Comparison of ENCODE assay signal across 1 cellular context in genomic region chr19:11203194-11204075, GRCh38.
A peak's percentile ranks its signal among the peaks of the same experiment; 100 is the strongest.
TF ChIP-seq lines count a peak whose summit lies in the region.

No MANE protein-coding gene starts in this region.

TF ChIP-seq in K562, 482 proteins besides CTCF, POLR2A, EP300 and RAD21 (continued from another document and continues in another):
- TF ChIP-seq ZBTB43 (CRISPR knock-in tag; IDR thresholded peaks at IDR 0.05) (no peak), SMARCE1 (IDR thresholded peaks at IDR 0.05) (no peak; the same call in 1 of the 2 replicates), HINFP (tag; conservative IDR thresholded peaks at IDR 0.05; ENCODE audit: low read depth) (no peak), SMC3 (conservative IDR thresholded peaks at IDR 0.05; ENCODE audit: insufficient read depth, low read depth, low read length) (peak; percentile 86), CEBPG (CRISPR knock-in tag; IDR thresholded peaks at IDR 0.05) (no peak), CEBPG (tag; conservative IDR thresholded peaks at IDR 0.05 in 1 of 2, IDR thresholded peaks at IDR 0.05 in 1 of 2) (no peak), NFIC (IDR thresholded peaks at IDR 0.05) (peak; percentile 54), SMARCA4 (IDR thresholded peaks at IDR 0.05) (peak; percentile 46; the same call in 1 of the 2 replicates), SFPQ (IDR thresholded peaks at IDR 0.05; ENCODE audit: low read depth, low read length) (no peak), PREB (CRISPR knock-in tag; IDR thresholded peaks at IDR 0.05) (no peak), CHD4 (IDR thresholded peaks at IDR 0.05; ENCODE audit: insufficient read depth, insufficient replicate concordance, low read depth, low read length, poor library complexity, severe bottlenecking) (no peak), CCAR2 (IDR thresholded peaks at IDR 0.05; ENCODE audit: low read depth, low read length) (no peak), CTCFL (IDR thresholded peaks at IDR 0.05; ENCODE audit: borderline replicate concordance, insufficient read depth, low read depth, low read length, poor library complexity, severe bottlenecking) (no peak), SMAD3 (CRISPR knock-in tag; conservative IDR thresholded peaks at IDR 0.05) (no peak), ZNF354B (CRISPR knock-in tag; IDR thresholded peaks at IDR 0.05) (no peak), DIDO1 (tag; IDR thresholded peaks at IDR 0.05; ENCODE audit: low read depth) (no peak), DEAF1 (CRISPR knock-in tag; IDR thresholded peaks at IDR 0.05) (peak; percentile 77), SP1 (CRISPR knock-in tag; IDR thresholded peaks at IDR 0.05) (no peak), FOXK2 (conservative IDR thresholded peaks at IDR 0.05 in 1 of 2, IDR thresholded peaks at IDR 0.05 in 1 of 2; ENCODE audit: low read depth in 2 of 2) (no peak), STAT6 (CRISPR knock-in tag; IDR thresholded peaks at IDR 0.05) (no peak), PTRF (tag; IDR thresholded peaks at IDR 0.05) (no peak), ZFP91 (CRISPR knock-in tag; IDR thresholded peaks at IDR 0.05) (no peak), MTA3 (IDR thresholded peaks at IDR 0.05; ENCODE audit: borderline replicate concordance) (no peak), JUNB (CRISPR knock-in tag; conservative IDR thresholded peaks at IDR 0.05) (0 out of 2 replicates have a peak, but pooled peaks have one; percentile 39), ZNF431 (CRISPR knock-in tag; IDR thresholded peaks at IDR 0.05) (no peak), ZNF785 (CRISPR knock-in tag; IDR thresholded peaks at IDR 0.05) (no peak), YY1 (IDR thresholded peaks at IDR 0.05; ENCODE audit: borderline replicate concordance in 1 of 3, control insufficient read depth in 1 of 3, extremely low read depth in 1 of 3, insufficient read depth in 3 of 3, insufficient read length in 1 of 3, insufficient replicate concordance in 2 of 3, low read depth in 1 of 3, low read length in 2 of 3) (peak in 1 of 3 experiments; percentile 42), HNRNPK (IDR thresholded peaks at IDR 0.05; ENCODE audit: low read depth, low read length, poor library complexity, severe bottlenecking) (no peak), IRF2 (CRISPR knock-in tag; IDR thresholded peaks at IDR 0.05) (no peak), MTA1 (IDR thresholded peaks at IDR 0.05; ENCODE audit: borderline replicate concordance) (no peak), E2F3 (CRISPR knock-in tag; IDR thresholded peaks at IDR 0.05) (no peak), SNAPC5 (CRISPR knock-in tag; IDR thresholded peaks at IDR 0.05) (no peak), CBFA2T3 (IDR thresholded peaks at IDR 0.05) (no peak), FOXK1 (CRISPR knock-in tag; IDR thresholded peaks at IDR 0.05; ENCODE audit: borderline replicate concordance) (no peak), TBL1XR1 (IDR thresholded peaks at IDR 0.05; ENCODE audit: low read length in 2 of 2) (no peak), ARID3A (IDR thresholded peaks at IDR 0.05; ENCODE audit: borderline replicate concordance, low read depth, low read length) (no peak), HIVEP1 (CRISPR knock-in tag; IDR thresholded peaks at IDR 0.05) (no peak), ZNF551 (CRISPR knock-in tag; IDR thresholded peaks at IDR 0.05) (no peak), ARID3B (CRISPR knock-in tag; IDR thresholded peaks at IDR 0.05; ENCODE audit: borderline replicate concordance) (no peak), USF2 (CRISPR knock-in tag; IDR thresholded peaks at IDR 0.05) (peak; percentile 68), CAMTA2 (CRISPR knock-in tag; conservative IDR thresholded peaks at IDR 0.05) (no peak)
